ENCODE assay signal across 14 cellular contexts in genomic region chr16:49513040-49513439, GRCh38.
DNase-seq lines count a peak whose midpoint lies in the region; ATAC-seq, FAIRE-seq and TF ChIP-seq lines count a peak whose summit lies in the region.
"Had no signal": no experiment of that assay in that cellular context is flagged by ENCODE, and none has a peak within 500 bp of the region (broad histone marks: within the 10 kb centered on the region; RNA-seq: fewer than 3 reads in every experiment).

No MANE protein-coding gene starts in this region.

- 39% methylated on average over 7 of the region's 7 CpGs for WGBS in HepG2 (ENCODE audit: low lambda C conversion rate)
- WGBS in right lobe of liver (ENCODE audit: insufficient coverage, low coverage, low lambda C conversion rate, missing lambda C conversion rate) = 97% methylated on average over 5 of the region's 7 CpGs

- no peak overlapping the region for H3K4me3 Mint-ChIP-seq in activated naive CD8-positive, alpha-beta T cell treated with anti-CD3 and anti-CD28 coated beads for 36 hours
- H3K4me3 Mint-ChIP-seq: CD4-positive, CD25-positive, alpha-beta regulatory T cell had no signal

- H3K9me3 ChIP-seq in HepG2 (ENCODE audit: low read length) (no peaks in the 10 kb centered on the region), right lobe of liver (no peaks in the 10 kb centered on the region)
- H3K9me3 ChIP-seq: esophagus squamous epithelium, transverse colon had no signal

- peaks cover 2 to 12% of the 10 kb centered on the region in 2 experiments; a peak in 2 of 5 replicates for H3K27me3 ChIP-seq in HepG2 (ENCODE audit: control insufficient read depth in 1 of 2, insufficient read depth in 2 of 2, low read length in 2 of 2)
- no peaks in the 10 kb centered on the region for H3K27me3 ChIP-seq in right lobe of liver
- H3K27me3 ChIP-seq: transverse colon had no signal

- H3K9me3 Mint-ChIP-seq in activated naive CD8-positive, alpha-beta T cell treated with anti-CD3 and anti-CD28 coated beads for 36 hours = no peaks in the 10 kb centered on the region

- no peak overlapping the region for H3K27ac Mint-ChIP-seq in activated naive CD8-positive, alpha-beta T cell treated with anti-CD3 and anti-CD28 coated beads for 36 hours

- H3K4me1 Mint-ChIP-seq in activated naive CD8-positive, alpha-beta T cell treated with anti-CD3 and anti-CD28 coated beads for 36 hours = no peaks in the 10 kb centered on the region
- H3K4me1 Mint-ChIP-seq: CD4-positive, CD25-positive, alpha-beta regulatory T cell had no signal

- CTCF ChIA-PET in HepG2 (lab: Yijun Ruan, JAX; ENCODE audit: low intra/inter-chr PET ratio, low total read pairs) = no interaction called here

- H3K36me3 ChIP-seq in HepG2 (replicated peaks in 1 of 2; ENCODE audit: control insufficient read depth in 1 of 2, insufficient read depth in 2 of 2, low read length in 2 of 2) (no peaks in the 10 kb centered on the region), right lobe of liver (no peaks in the 10 kb centered on the region)
- H3K36me3 ChIP-seq: esophagus squamous epithelium, transverse colon had no signal

- no peaks in the 10 kb centered on the region for H3K27me3 Mint-ChIP-seq in activated naive CD8-positive, alpha-beta T cell treated with anti-CD3 and anti-CD28 coated beads for 36 hours
- H3K27me3 Mint-ChIP-seq: CD4-positive, CD25-positive, alpha-beta regulatory T cell had no signal

- H3K4me2 ChIP-seq in HepG2 (ENCODE audit: low read depth, low read length) = no peak overlapping the region

- no peaks in the 10 kb centered on the region for H3K4me1 ChIP-seq in HepG2 (ENCODE audit: insufficient read depth, low read length)
- H3K4me1 ChIP-seq in right lobe of liver = no peaks in the 10 kb centered on the region
- H3K4me1 ChIP-seq: transverse colon had no signal

- no peak overlapping the region for H3K27ac ChIP-seq in HepG2 (ENCODE audit: extremely low read length, insufficient read depth, low read length)
- no peak overlapping the region for H3K27ac ChIP-seq in right lobe of liver
- H3K27ac ChIP-seq: esophagus squamous epithelium, transverse colon had no signal

- DNase-seq in HepG2 (ENCODE audit: low spot score) = no peak
- DNase-seq in right lobe of liver = no peak
- DNase-seq in NCI-H1092 treated with DMSO at 0.1 percent for 48 hours (lab: John Stamatoyannopoulos, UW) = peak; percentile 24
- peak; percentile 9 to 32 for DNase-seq in erythroblast (lab: John Stamatoyannopoulos, UW)
- peak; percentile 21 for DNase-seq in urothelium cell line (ENCODE audit: low spot score)
- DNase-seq in NCI-H187 (lab: John Stamatoyannopoulos, UW) = no peak
- no peak for DNase-seq in activated naive CD8-positive, alpha-beta T cell treated with anti-CD3 and anti-CD28 coated beads for 36 hours
- no peak for DNase-seq in NCI-H1694 treated with DMSO at 0.1 percent for 48 hours (lab: John Stamatoyannopoulos, UW)
- DNase-seq: activated CD8-positive, alpha-beta memory T cell treated with anti-CD3 and anti-CD28 coated beads, Interleukin-2, amount 50 U/mL, for 48 hours; esophagus squamous epithelium; NCI-H187 treated with DMSO at 0.1 percent for 48 hours; transverse colon had no signal

- no peak for TF ChIP-seq POLR2A in HepG2 (IDR thresholded peaks at IDR 0.05; ENCODE audit: insufficient read depth in 1 of 2, low read depth in 2 of 2, low read length in 2 of 2)
- no peak for TF ChIP-seq POLR2A in right lobe of liver (IDR thresholded peaks at IDR 0.05)
- no peak for TF ChIP-seq POLR2A in erythroblast (IDR thresholded peaks at IDR 0.05; ENCODE audit: low read length)

- POLR2A ChIA-PET in HepG2 (lab: Yijun Ruan, JAX) = no interaction called here

- no TSS peak for BruUV-seq in HepG2 (replicated peaks; lab: Mats Ljungman, UMichigan)

- no peak for TF ChIP-seq RAD21 in HepG2 (CRISPR knock-in tag; IDR thresholded peaks at IDR 0.05)

- H3K36me3 Mint-ChIP-seq in activated naive CD8-positive, alpha-beta T cell treated with anti-CD3 and anti-CD28 coated beads for 36 hours = no peaks in the 10 kb centered on the region
- H3K36me3 Mint-ChIP-seq: CD4-positive, CD25-positive, alpha-beta regulatory T cell had no signal

- no peaks in the 10 kb centered on the region for H3K79me2 ChIP-seq in HepG2 (ENCODE audit: insufficient read depth, low read length)

- no peaks in the 10 kb centered on the region for H4K20me1 ChIP-seq in HepG2 (ENCODE audit: insufficient read depth, low read length)

- peak; percentile 49 for TF ChIP-seq CTCF in HepG2 (CRISPR knock-in tag; IDR thresholded peaks at IDR 0.05)
- no peak for TF ChIP-seq CTCF in right lobe of liver (IDR thresholded peaks at IDR 0.05)

- H3K4me3 ChIP-seq in HepG2 (replicated peaks in 1 of 3; ENCODE audit: insufficient read depth in 1 of 3, low read depth in 2 of 3, low read length in 3 of 3) = no peak overlapping the region
- no peak overlapping the region for H3K4me3 ChIP-seq in right lobe of liver
- H3K4me3 ChIP-seq: esophagus squamous epithelium, transverse colon had no signal

- H3K9ac ChIP-seq in HepG2 (ENCODE audit: insufficient read depth, low read depth, low read length) = no peak overlapping the region

- in situ Hi-C loops in HepG2 (cut with HindIII; ENCODE audit: extremely low pct_ligation_motif_present, low pct_unique_long_range_greater_than_20kb) = no loop called here

- ATAC-seq in HepG2 = peak; percentile 81
- ATAC-seq in right lobe of liver = no peak

- intact Hi-C loops in HepG2 (cut with micrococcal nuclease; ENCODE audit: unreplicated experiment) (no loop called here), right lobe of liver (cut with DNase I) (no loop called here)

- FAIRE-seq in HepG2 (lab: Jason Lieb, UNC) = no peak
- no peak for FAIRE-seq in urothelium cell line (lab: Jason Lieb, UNC)
- FAIRE-seq: astrocyte had no signal

- TF ChIP-seq EP300 in HepG2 (IDR thresholded peaks at IDR 0.05; ENCODE audit: low read depth in 2 of 2, low read length in 2 of 2) (no peak), HepG2 (CRISPR knock-in tag; IDR thresholded peaks at IDR 0.05; ENCODE audit: borderline replicate concordance) (no peak)

- no peak overlapping the region for H2AFZ ChIP-seq in HepG2 (ENCODE audit: low read length)

TF ChIP-seq in HepG2, 621 proteins besides CTCF, POLR2A, EP300 and RAD21:
- TF ChIP-seq NR1H2 (CRISPR knock-in tag; IDR thresholded peaks at IDR 0.05; ENCODE audit: borderline replicate concordance, low read depth) (no peak), STAG1 (CRISPR knock-in tag; IDR thresholded peaks at IDR 0.05) (0 out of 2 replicates have a peak, but pooled peaks have one; percentile 32)
TF ChIP-seq in HepG2: peak in this region for 1.

Comparison
In these comparisons a context has a peak if more than half of its experiments do, and no peak if none do; other contexts are left out.
1. DNase-seq: peak in NCI-H1092 treated with DMSO at 0.1 percent for 48 hours (single experiment), erythroblast (2 of 2) and urothelium cell line (single experiment); none in HepG2 (single experiment), right lobe of liver (0 of 3), NCI-H187 (0 of 2), activated naive CD8-positive, alpha-beta T cell treated with anti-CD3 and anti-CD28 coated beads for 36 hours (single experiment) and NCI-H1694 treated with DMSO at 0.1 percent for 48 hours (single experiment).